In genomic region chr7:24457215-24457549, GRCh38 we compare ENCODE assay signal across 32 cellular contexts.
A peak's percentile ranks its signal among the peaks of the same experiment; 100 is the strongest.
DNase-seq lines count a peak whose midpoint lies in the region; ATAC-seq, FAIRE-seq and TF ChIP-seq lines count a peak whose summit lies in the region.
"Had no signal": no experiment of that assay in that cellular context is flagged by ENCODE, and none has a peak within 500 bp of the region (broad histone marks: within the 10 kb centered on the region; RNA-seq: fewer than 3 reads in every experiment).

No MANE protein-coding gene starts in this region.

- peaks cover 22% of the 10 kb centered on the region for H3K4me1 ChIP-seq in adipocyte (ENCODE audit: control insufficient read depth, insufficient read depth, low read length)
- H3K4me1 ChIP-seq in HepG2 (ENCODE audit: insufficient read depth, low read length) = peaks cover 19% of the 10 kb centered on the region
- H3K4me1 ChIP-seq: BLaER1 treated with 17β-estradiol and CSF1 and Interleukin-3, amounts not matched to agents 10 nM and 100 nM; esophagus squamous epithelium; left lung; SJSA1; suprapubic skin had no signal

- CTCF ChIA-PET in HepG2 (lab: Yijun Ruan, JAX; ENCODE audit: low intra/inter-chr PET ratio, low total read pairs) = no interaction called here

- H3K36me3 ChIP-seq in adipocyte (ENCODE audit: control insufficient read depth, insufficient read depth, low read length, severe bottlenecking) (no peaks in the 10 kb centered on the region), HepG2 (replicated peaks in 1 of 2; ENCODE audit: control insufficient read depth in 1 of 2, insufficient read depth in 2 of 2, low read length in 2 of 2) (no peaks in the 10 kb centered on the region)
- H3K36me3 ChIP-seq: BLaER1 treated with 17β-estradiol and CSF1 and Interleukin-3, amounts not matched to agents 10 nM and 100 nM; cardiac muscle cell; esophagus squamous epithelium; left lung; SJSA1; suprapubic skin had no signal

- no peaks in the 10 kb centered on the region for H3K9me3 ChIP-seq in adipocyte (ENCODE audit: control insufficient read depth, low read length)
- H3K9me3 ChIP-seq in HepG2 (ENCODE audit: low read length) = no peaks in the 10 kb centered on the region
- H3K9me3 ChIP-seq: BLaER1 treated with 17β-estradiol and CSF1 and Interleukin-3, amounts not matched to agents 10 nM and 100 nM; esophagus squamous epithelium; left lung; SJSA1; suprapubic skin had no signal

- H3K4me2 ChIP-seq in HepG2 (ENCODE audit: low read depth, low read length) = no peak overlapping the region
- H3K4me2 ChIP-seq: BLaER1 treated with 17β-estradiol and CSF1 and Interleukin-3, amounts not matched to agents 10 nM and 100 nM had no signal

- DNase-seq in adipocyte (ENCODE audit: low read depth) = no peak
- no peak for DNase-seq in HepG2 (ENCODE audit: low spot score)
- DNase-seq in retina = peak; percentile 28
- no peak for DNase-seq in NK-92 treated with Interleukin-12 subunit alpha and Interleukin-12 subunit beta, amount 100 ng/mL, for 24 hours (lab: John Stamatoyannopoulos, UW)
- no peak for DNase-seq in dedifferentiated amniotic fluid mesenchymal stem cell (ENCODE audit: extremely low spot score)
- no peak for DNase-seq in HT-29 (ENCODE audit: low spot score)
- DNase-seq: activated CD4-positive, alpha-beta memory T cell treated with anti-CD3 and anti-CD28 coated beads for 36 hours; activated CD4-positive, CD25-positive, alpha-beta regulatory T cell treated with anti-CD3 and anti-CD28 coated beads, Interleukin-2, amount 50 U/mL, for 72 hours; activated CD8-positive, alpha-beta memory T cell treated with anti-CD3 and anti-CD28 coated beads, Interleukin-2, amount 50 U/mL, for 4 hours; aorta; COR-L47; cortex of kidney; DMS79; esophagus squamous epithelium; GDM1; GOT3; left lung; naive thymus-derived CD4-positive, alpha-beta T cell; NCI-H1105 treated with DMSO at 0.1 percent for 48 hours; NCI-H2029 treated with DMSO at 0.1 percent for 48 hours; RPMI8226; stimulated activated CD4-positive, alpha-beta T cell treated with anti-CD3 and anti-CD28 coated beads, Interleukin-4, amount 100 ng/mL, for 4 hours; stimulated activated naive B cell treated with anti-CD40 and anti-IgM and Interleukin-4, amounts not matched to agents 10 μg/mL and 1 μg/mL and 100 μg/mL, for 72 hours; T-helper 1 cell had no signal

- intact Hi-C loops in HepG2 (cut with micrococcal nuclease; ENCODE audit: unreplicated experiment) = no loop called here

- no peak overlapping the region for H2AFZ ChIP-seq in HepG2 (ENCODE audit: low read length)

- no peak for TF ChIP-seq RAD21 in HepG2 (CRISPR knock-in tag; IDR thresholded peaks at IDR 0.05)

- H3K27me3 ChIP-seq in adipocyte (replicated peaks; ENCODE audit: control insufficient read depth, insufficient read depth, low read length) (no peaks in the 10 kb centered on the region), HepG2 (ENCODE audit: control insufficient read depth in 1 of 2, insufficient read depth in 2 of 2, low read length in 2 of 2) (no peaks in the 10 kb centered on the region)
- H3K27me3 ChIP-seq: BLaER1 treated with 17β-estradiol and CSF1 and Interleukin-3, amounts not matched to agents 10 nM and 100 nM; cardiac muscle cell; esophagus squamous epithelium; left lung; suprapubic skin had no signal

- POLR2A ChIA-PET in HepG2 (lab: Yijun Ruan, JAX) = no interaction called here

- TF ChIP-seq EP300 in HepG2 (IDR thresholded peaks at IDR 0.05; ENCODE audit: low read depth in 2 of 2, low read length in 2 of 2) (no peak), HepG2 (CRISPR knock-in tag; IDR thresholded peaks at IDR 0.05; ENCODE audit: borderline replicate concordance) (no peak)

- in situ Hi-C loops in HepG2 (cut with HindIII; ENCODE audit: extremely low pct_ligation_motif_present, low pct_unique_long_range_greater_than_20kb) = no loop called here

- peak overlapping the region; percentile 28 for H3K9ac ChIP-seq in adipocyte (ENCODE audit: low read length)
- no peak overlapping the region for H3K9ac ChIP-seq in HepG2 (ENCODE audit: insufficient read depth, low read depth, low read length)
- H3K9ac ChIP-seq: BLaER1 treated with 17β-estradiol and CSF1 and Interleukin-3, amounts not matched to agents 10 nM and 100 nM had no signal

- ATAC-seq in HG03354 (IDR thresholded peaks at IDR 0.05; ENCODE audit: poor library complexity, severe bottlenecking, unreplicated experiment) (peak; percentile 6), HepG2 (peak; percentile 27; the same call in 1 of the 3 replicates), GM21737 (IDR thresholded peaks at IDR 0.05; ENCODE audit: unreplicated experiment) (no peak)
- ATAC-seq: activated T-helper 17 cell treated with anti-CD3 and anti-CD28 coated beads, Interleukin-2, amount 50 U/mL, for 72 hours; left lung; naive thymus-derived CD4-positive, alpha-beta T cell; stimulated activated naive B cell treated with anti-CD40 and anti-IgM and Interleukin-4, amounts not matched to agents 10 μg/mL and 1 μg/mL and 100 μg/mL, for 72 hours had no signal

- FAIRE-seq in HepG2 (lab: Jason Lieb, UNC) = no peak
- FAIRE-seq: urothelium cell line had no signal

- TF ChIP-seq CTCF in HepG2 (CRISPR knock-in tag; IDR thresholded peaks at IDR 0.05) = no peak

- no peak for TF ChIP-seq POLR2A in HepG2 (IDR thresholded peaks at IDR 0.05; ENCODE audit: insufficient read depth in 1 of 2, low read depth in 2 of 2, low read length in 2 of 2)

- 30% methylated on average over 2 of the region's 2 CpGs for WGBS in HepG2 (ENCODE audit: low lambda C conversion rate)

- peak overlapping the region; percentile 48 for H3K4me3 ChIP-seq in adipocyte (ENCODE audit: low read length)
- H3K4me3 ChIP-seq in HepG2 (replicated peaks in 1 of 3; ENCODE audit: insufficient read depth in 1 of 3, low read depth in 2 of 3, low read length in 3 of 3) = no peak overlapping the region
- H3K4me3 ChIP-seq: BLaER1 treated with 17β-estradiol and CSF1 and Interleukin-3, amounts not matched to agents 10 nM and 100 nM; cardiac muscle cell; esophagus squamous epithelium; left lung; SJSA1; suprapubic skin had no signal

- no peaks in the 10 kb centered on the region for H3K79me2 ChIP-seq in HepG2 (ENCODE audit: insufficient read depth, low read length)

- no peaks in the 10 kb centered on the region for H4K20me1 ChIP-seq in HepG2 (ENCODE audit: insufficient read depth, low read length)
- H4K20me1 ChIP-seq: BLaER1 treated with 17β-estradiol and CSF1 and Interleukin-3, amounts not matched to agents 10 nM and 100 nM had no signal

- BruUV-seq in HepG2 (replicated peaks; lab: Mats Ljungman, UMichigan) = no TSS peak

- H3K27ac ChIP-seq in HepG2 (ENCODE audit: extremely low read length, insufficient read depth, low read length) = no peak overlapping the region
- H3K27ac ChIP-seq: BLaER1 treated with 17β-estradiol and CSF1 and Interleukin-3, amounts not matched to agents 10 nM and 100 nM; cardiac muscle cell; esophagus squamous epithelium; left lung; SJSA1; suprapubic skin had no signal

TF ChIP-seq in HepG2, 621 proteins besides CTCF, POLR2A, EP300 and RAD21 (continues in another document):
- TF ChIP-seq FIP1L1 (IDR thresholded peaks at IDR 0.05; ENCODE audit: borderline replicate concordance, insufficient read depth, low read depth, low read length) (no peak), ZMAT5 (CRISPR knock-in tag; IDR thresholded peaks at IDR 0.05; ENCODE audit: borderline replicate concordance, low read depth) (no peak), ARID4A (CRISPR knock-in tag; IDR thresholded peaks at IDR 0.05; ENCODE audit: borderline replicate concordance) (no peak), NR2C2 (CRISPR knock-in tag; IDR thresholded peaks at IDR 0.05; ENCODE audit: borderline replicate concordance) (0 out of 2 replicates have a peak, but pooled peaks have one; percentile 3), BATF2 (CRISPR knock-in tag; IDR thresholded peaks at IDR 0.05) (no peak), NCOR1 (IDR thresholded peaks at IDR 0.05; ENCODE audit: borderline replicate concordance, low read length) (peak; percentile 22; the same call in 1 of the 2 replicates)
